28 cellular contexts compared by ENCODE assay signal in the genomic region with DNA sequence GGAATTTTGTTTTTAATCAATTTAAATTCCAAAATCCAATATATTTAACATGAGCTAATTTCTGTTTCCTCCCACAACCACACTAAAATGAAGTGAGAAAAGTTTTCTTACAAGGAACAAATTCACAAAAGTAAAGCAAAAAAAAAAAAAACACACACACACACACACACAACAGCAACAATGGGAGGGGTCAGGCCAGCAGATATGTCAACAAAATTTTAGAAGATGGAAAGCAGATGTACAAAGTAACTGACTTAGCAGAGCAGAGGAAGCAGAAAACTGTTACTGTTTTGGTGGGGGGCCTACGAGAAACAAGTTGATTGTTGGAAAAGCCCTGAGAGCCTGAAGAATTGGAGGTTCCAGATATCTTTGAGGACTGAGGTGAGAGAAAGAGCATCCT.
"Had no signal": no experiment of that assay in that cellular context is flagged by ENCODE, and none has a peak within 500 bp of the region (broad histone marks: within the 10 kb centered on the region; RNA-seq: fewer than 3 reads in every experiment).

No MANE protein-coding gene starts in this region.

- H3K4me3 ChIP-seq: SJSA1 had no signal

- H3K27me3 ChIP-seq: SJSA1 had no signal

- H3K27ac ChIP-seq: VCaP had no signal

- DNase-seq: activated B cell treated with CpG ODN at 0.5 μM for 24 hours; activated CD4-positive, alpha-beta memory T cell treated with anti-CD3 and anti-CD28 coated beads for 36 hours; activated CD4-positive, alpha-beta T cell treated with anti-CD3 and anti-CD28 coated beads for 4 hours; activated CD4-positive, alpha-beta T cell treated with anti-CD3 and anti-CD28 coated beads, Interleukin-2, amount 50 U/mL, for 1 hour; activated CD4-positive, CD25-positive, alpha-beta regulatory T cell treated with anti-CD3 and anti-CD28 coated beads, Interleukin-2, amount 50 U/mL, for 72 hours; activated CD8-positive, alpha-beta memory T cell treated with anti-CD3 and anti-CD28 coated beads, Interleukin-2, amount 50 U/mL, for 48 hours; activated effector memory CD4-positive, alpha-beta T cell treated with Interleukin-2 at 50 U/mL for 16 hours; activated naive CD4-positive, alpha-beta T cell treated with anti-CD3 and anti-CD28 coated beads, Interleukin-2, amount 10 ng/mL, durations not matched to agents 7 days and 5 days; activated naive CD8-positive, alpha-beta T cell treated with anti-CD3 and anti-CD28 coated beads, Interleukin-2, amount 50 U/mL, for 24 hours; activated T-cell treated with anti-CD3 and anti-CD28 coated beads, Interleukin-2, amount 50 U/mL, for 48 hours; anterior cingulate cortex; central memory CD4-positive, alpha-beta T cell; Karpas-422; KBM-7; NCI-H1048; NCI-H1105 treated with DMSO at 0.1 percent for 48 hours; NCI-H1436 treated with DMSO at 0.1 percent for 48 hours; NCI-H1694 treated with DMSO at 0.1 percent for 48 hours; NCI-H2029; NCI-H345; NCI-H524 treated with DMSO at 0.1 percent for 48 hours; SHP77; SW 1271; T-helper 1 cell; T-helper 2 cell; T-helper 9 cell had no signal
